In the genomic region with DNA sequence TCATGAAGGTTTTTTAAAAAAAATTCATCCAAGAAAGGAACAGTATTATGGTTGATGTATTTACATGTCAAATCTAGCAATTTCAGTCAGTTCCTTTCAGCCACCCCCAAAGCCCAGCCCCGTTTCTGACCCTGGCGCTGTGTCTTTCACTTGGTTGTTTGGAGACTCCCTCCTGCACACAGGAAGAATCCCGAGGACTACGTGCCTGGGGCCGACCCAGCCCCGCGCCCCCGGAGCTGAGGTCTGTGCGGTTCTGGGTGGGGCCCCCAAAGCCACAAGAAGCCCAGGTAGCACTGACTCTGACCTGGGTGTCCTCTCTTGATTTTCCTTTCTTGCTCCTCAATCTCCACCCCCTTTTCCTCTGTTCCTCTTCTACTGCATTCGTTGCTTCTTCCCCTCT, we compare ENCODE assay signal across 18 cellular contexts.
"Had no signal": no experiment of that assay in that cellular context is flagged by ENCODE, and none has a peak within 500 bp of the region (broad histone marks: within the 10 kb centered on the region; RNA-seq: fewer than 3 reads in every experiment).

No MANE protein-coding gene starts in this region.

- H3K27ac Mint-ChIP-seq: activated naive CD4-positive, alpha-beta T cell treated with anti-CD3 and anti-CD28 coated beads, Interleukin-2, amount 10 ng/mL, durations not matched to agents 7 days and 5 days; progenitor cell of endocrine pancreas had no signal

- H3K27ac ChIP-seq: adrenal gland, suprapubic skin, transverse colon, uterus had no signal

- H3K36me3 ChIP-seq: uterus had no signal

- H3K27me3 ChIP-seq: adrenal gland, suprapubic skin, transverse colon, uterus had no signal

- H3K4me3 ChIP-seq: adrenal gland, suprapubic skin, transverse colon, uterus had no signal

- DNase-seq: activated CD4-positive, alpha-beta T cell treated with anti-CD3 and anti-CD28 coated beads, Interleukin-2, amount 50 U/mL, for 4 hours; activated effector memory CD4-positive, alpha-beta T cell treated with Interleukin-2 at 50 U/mL for 16 hours; activated naive CD4-positive, alpha-beta T cell treated with anti-CD3 and anti-CD28 coated beads, Interleukin-2, amount 10 ng/mL, durations not matched to agents 7 days and 5 days; activated T-cell treated with anti-CD3 and anti-CD28 coated beads for 4 hours; adrenal gland; dermis blood vessel endothelial cell; effector memory CD4-positive, alpha-beta T cell; mesendoderm; naive thymus-derived CD8-positive, alpha-beta T cell; nucleus accumbens; stimulated activated CD4-positive, alpha-beta T cell treated with anti-CD3 and anti-CD28 coated beads, Interleukin-2, amount 100 ng/mL, for 24 hours; stimulated activated naive CD8-positive, alpha-beta T cell treated with anti-CD3 and anti-CD28 coated beads, Interleukin-15, amount 100 ng/mL, for 72 hours; T-helper 1 cell; transverse colon; uterus had no signal

- H3K9me3 Mint-ChIP-seq: activated naive CD4-positive, alpha-beta T cell treated with anti-CD3 and anti-CD28 coated beads, Interleukin-2, amount 10 ng/mL, durations not matched to agents 7 days and 5 days; naive thymus-derived CD8-positive, alpha-beta T cell; stimulated activated naive CD8-positive, alpha-beta T cell treated with anti-CD3 and anti-CD28 coated beads, Interleukin-15, amount 100 ng/mL, for 72 hours had no signal

- H3K4me1 Mint-ChIP-seq: activated naive CD4-positive, alpha-beta T cell treated with anti-CD3 and anti-CD28 coated beads, Interleukin-2, amount 10 ng/mL, durations not matched to agents 7 days and 5 days had no signal

- H3K4me1 ChIP-seq: adrenal gland, transverse colon, uterus had no signal

- H3K9me3 ChIP-seq: adrenal gland, suprapubic skin, transverse colon, uterus had no signal

- H3K27me3 Mint-ChIP-seq: activated naive CD4-positive, alpha-beta T cell treated with anti-CD3 and anti-CD28 coated beads, Interleukin-2, amount 10 ng/mL, durations not matched to agents 7 days and 5 days; naive thymus-derived CD8-positive, alpha-beta T cell; progenitor cell of endocrine pancreas; stimulated activated naive CD8-positive, alpha-beta T cell treated with anti-CD3 and anti-CD28 coated beads, Interleukin-15, amount 100 ng/mL, for 72 hours had no signal

- ATAC-seq: activated CD4-positive, CD25-positive, alpha-beta regulatory T cell treated with anti-CD3 and anti-CD28 coated beads, Interleukin-2, amount 50 U/mL, for 24 hours; naive thymus-derived CD8-positive, alpha-beta T cell; stimulated activated naive CD8-positive, alpha-beta T cell treated with anti-CD3 and anti-CD28 coated beads, Interleukin-15, amount 100 ng/mL, for 72 hours had no signal

- H3K4me3 Mint-ChIP-seq: activated naive CD4-positive, alpha-beta T cell treated with anti-CD3 and anti-CD28 coated beads, Interleukin-2, amount 10 ng/mL, durations not matched to agents 7 days and 5 days; naive thymus-derived CD8-positive, alpha-beta T cell; stimulated activated naive CD8-positive, alpha-beta T cell treated with anti-CD3 and anti-CD28 coated beads, Interleukin-15, amount 100 ng/mL, for 72 hours had no signal
